In genomic region chr18:74652392-74652988, GRCh38 we compare ENCODE assay signal across 1 cellular context.
TF ChIP-seq lines count a peak whose summit lies in the region.

No MANE protein-coding gene starts in this region.

TF ChIP-seq in K562, 482 proteins besides CTCF, POLR2A, EP300 and RAD21 (continued from another document):
- no peak for TF ChIP-seq MGA (IDR thresholded peaks at IDR 0.05)
- TF ChIP-seq YY1 (IDR thresholded peaks at IDR 0.05; ENCODE audit: borderline replicate concordance in 1 of 3, control insufficient read depth in 1 of 3, extremely low read depth in 1 of 3, insufficient read depth in 3 of 3, insufficient read length in 1 of 3, insufficient replicate concordance in 2 of 3, low read depth in 1 of 3, low read length in 2 of 3): no peak
- TF ChIP-seq HOXB6 (CRISPR knock-in tag; IDR thresholded peaks at IDR 0.05; ENCODE audit: borderline replicate concordance): no peak
- TF ChIP-seq E4F1 (CRISPR knock-in tag; IDR thresholded peaks at IDR 0.05; ENCODE audit: borderline replicate concordance): no peak
- TF ChIP-seq MTA2 (IDR thresholded peaks at IDR 0.05; ENCODE audit: low read depth): no peak
- no peak for TF ChIP-seq ZKSCAN8 (CRISPR knock-in tag; IDR thresholded peaks at IDR 0.05)
- no peak for TF ChIP-seq TAF9B (IDR thresholded peaks at IDR 0.05; ENCODE audit: partially characterized antibody)
- no peak for TF ChIP-seq ZNF780A (CRISPR knock-in tag; IDR thresholded peaks at IDR 0.05)
- no peak for TF ChIP-seq JUNB (CRISPR knock-in tag; conservative IDR thresholded peaks at IDR 0.05)
- no peak for TF ChIP-seq KDM2B (CRISPR knock-in tag; IDR thresholded peaks at IDR 0.05)
- TF ChIP-seq KAT2B (IDR thresholded peaks at IDR 0.05; ENCODE audit: low read depth, low read length): no peak
- no peak for TF ChIP-seq ZNF444 (CRISPR knock-in tag; IDR thresholded peaks at IDR 0.05)
- TF ChIP-seq DPF2 (IDR thresholded peaks at IDR 0.05): no peak
